ENCODE assay signal across 8 cellular contexts in the genomic region with DNA sequence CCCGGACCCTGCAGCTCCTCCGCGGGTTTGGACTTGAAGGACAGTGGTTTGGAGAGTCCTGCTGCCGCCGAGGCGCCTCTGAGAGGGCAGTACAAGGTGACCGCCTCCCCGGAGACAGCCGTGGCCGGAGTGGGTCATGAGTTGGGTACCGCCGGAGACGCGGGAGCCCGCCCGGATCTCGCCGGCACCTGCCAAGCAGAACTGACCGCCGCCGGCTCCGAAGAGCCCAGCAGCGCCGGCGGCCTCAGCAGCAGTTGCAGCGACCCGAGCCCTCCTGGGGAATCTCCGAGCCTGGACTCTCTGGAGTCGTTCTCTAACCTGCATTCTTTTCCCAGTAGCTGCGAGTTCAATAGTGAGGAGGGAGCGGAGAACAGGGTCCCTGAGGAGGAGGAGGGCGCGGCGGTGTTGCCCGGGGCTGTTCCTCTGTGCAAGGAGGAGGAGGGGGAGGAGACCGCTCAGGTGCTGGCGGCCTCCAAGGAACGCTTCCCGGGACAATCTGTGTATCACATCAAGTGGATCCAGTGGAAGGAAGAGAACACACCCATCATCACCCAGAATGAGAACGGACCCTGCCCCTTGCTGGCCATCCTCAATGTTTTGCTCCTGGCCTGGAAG. TPM values are rescaled to one million over a fixed set of nuclear protein-coding genes. Genes with fewer than 3 reads are reported as not detected.
DNase-seq lines count a peak whose midpoint lies in the region; ATAC-seq and TF ChIP-seq lines count a peak whose summit lies in the region.

No MANE protein-coding gene starts in this region.

- H3K36me3 ChIP-seq in DOHH2 (ENCODE audit: control insufficient read depth, low read length): peaks cover 6% of the 10 kb centered on the region
- H3K36me3 ChIP-seq in tibial artery: no peaks in the 10 kb centered on the region

- H3K9me3 ChIP-seq in DOHH2 (ENCODE audit: control insufficient read depth, insufficient read depth, low read length): no peaks in the 10 kb centered on the region
- no peaks in the 10 kb centered on the region for H3K9me3 ChIP-seq in tibial artery

- peak overlapping the region; percentile 94 for H3K4me2 ChIP-seq in DOHH2 (ENCODE audit: low read length)

- TF ChIP-seq CTCF in DOHH2 (IDR thresholded peaks at IDR 0.05; ENCODE audit: low read depth, low read length, poor library complexity, severe bottlenecking) (no peak), epithelial cell of esophagus (IDR thresholded peaks at IDR 0.05; ENCODE audit: insufficient read depth, low read depth, low read length, missing control alignments) (no peak), tibial artery (IDR thresholded peaks at IDR 0.05) (no peak)
- no peak for TF ChIP-seq CTCF in activated CD8-positive, alpha-beta T cell treated with anti-CD3 and anti-CD28 coated beads for 36 hours (IDR thresholded peaks at IDR 0.05)

- peaks cover 36% of the 10 kb centered on the region for H3K4me1 ChIP-seq in DOHH2 (ENCODE audit: control insufficient read depth, low read length)
- peaks cover 0 to 51% (median 13%) of the 10 kb centered on the region in 4 donors for H3K4me1 ChIP-seq in tibial artery

- H3K9me2 ChIP-seq in DOHH2 (replicated peaks; ENCODE audit: control insufficient read depth, low read length): no peaks in the 10 kb centered on the region

- H3F3A ChIP-seq in DOHH2 (ENCODE audit: control insufficient read depth, insufficient read depth): peaks cover 4% of the 10 kb centered on the region; the same call in 1 of the 2 replicates

- peak; percentile 4 for ATAC-seq in GM21576 (IDR thresholded peaks at IDR 0.05; ENCODE audit: unreplicated experiment)
- no peak for ATAC-seq in activated CD8-positive, alpha-beta T cell treated with anti-CD3 and anti-CD28 coated beads for 36 hours

- peaks cover 28% of the 10 kb centered on the region for H3K79me2 ChIP-seq in DOHH2 (ENCODE audit: control insufficient read depth, low read length)

- H3K36me3 Mint-ChIP-seq in activated CD8-positive, alpha-beta T cell treated with anti-CD3 and anti-CD28 coated beads for 36 hours (ENCODE audit: low read depth): no peaks in the 10 kb centered on the region

- H4K20me1 ChIP-seq in DOHH2 (ENCODE audit: control insufficient read depth, insufficient read depth, low read depth, low read length): no peaks in the 10 kb centered on the region

- peaks cover 15% of the 10 kb centered on the region for H3K4me1 Mint-ChIP-seq in activated CD8-positive, alpha-beta T cell treated with anti-CD3 and anti-CD28 coated beads for 36 hours (ENCODE audit: low read depth)

- H3K27ac ChIP-seq in DOHH2 (ENCODE audit: low read depth, low read length): peak overlapping the region; percentile 32
- H3K27ac ChIP-seq in tibial artery: peak overlapping the region; percentile 89 to 96

- no peaks in the 10 kb centered on the region for H3K27me3 Mint-ChIP-seq in activated CD8-positive, alpha-beta T cell treated with anti-CD3 and anti-CD28 coated beads for 36 hours

- no peaks in the 10 kb centered on the region for H3K27me3 ChIP-seq in DOHH2 (ENCODE audit: control insufficient read depth, low read length)
- H3K27me3 ChIP-seq in tibial artery: no peaks in the 10 kb centered on the region

- H3K4me3 ChIP-seq in DOHH2 (ENCODE audit: low read length) (peak overlapping the region; percentile 95), epithelial cell of esophagus (ENCODE audit: low read length) (peak overlapping the region; percentile 90), tibial artery (peak overlapping the region; percentile 69 to 81)

- intact Hi-C loops in activated CD8-positive, alpha-beta T cell treated with anti-CD3 and anti-CD28 coated beads for 36 hours (cut with micrococcal nuclease): no loop called here
- intact Hi-C loops in tibial artery (cut with DNase I; ENCODE audit: low total_unique reads): loop anchor here (1.0 kb wide), 1 partner anchor 22 kb away; the partner anchor contains the start of gene ADAM10

- POLR2A ChIA-PET in activated CD8-positive, alpha-beta T cell treated with anti-CD3 and anti-CD28 coated beads for 36 hours (lab: Charles Lee): interaction anchor here (0.9 to 1.4 kb wide), 3 partner anchors 22 to 27 kb away, joined by 3 to 6 read pairs (median 4); partner anchors contain the start of gene ADAM10

- DNase-seq in KBM-7 (peak; percentile 43), epithelial cell of esophagus (ENCODE audit: low read depth) (peak; percentile 43), mucosa of gallbladder (ENCODE audit: low spot score) (peak; percentile 29), tibial artery (peak; percentile 54 to 80), epidermal melanocyte (ENCODE audit: insufficient read length, low spot score) (no peak)
- peak; percentile 31 for DNase-seq in activated CD8-positive, alpha-beta T cell treated with anti-CD3 and anti-CD28 coated beads for 36 hours

- peak overlapping the region; percentile 72 for H3K27ac Mint-ChIP-seq in activated CD8-positive, alpha-beta T cell treated with anti-CD3 and anti-CD28 coated beads for 36 hours

- in situ Hi-C loops in KBM-7 (cut with MboI; ENCODE audit: low pct_unique_long_range_greater_than_20kb, low sequenced_read_pairs): loop anchor here (25.0 kb wide), 1 partner anchor 534 kb away; no protein-coding TSS in a partner anchor

- CTCF ChIA-PET in activated CD8-positive, alpha-beta T cell treated with anti-CD3 and anti-CD28 coated beads for 36 hours (lab: Charles Lee): interaction anchor here (0.9 to 3.2 kb wide), 14 partner anchors 11 to 544 kb away, joined by 3 to 21 read pairs (median 4); partner anchors contain the start of gene ADAM10

- no peaks in the 10 kb centered on the region for H3K9me3 Mint-ChIP-seq in activated CD8-positive, alpha-beta T cell treated with anti-CD3 and anti-CD28 coated beads for 36 hours

- H3K4me3 Mint-ChIP-seq in activated CD8-positive, alpha-beta T cell treated with anti-CD3 and anti-CD28 coated beads for 36 hours: no peak overlapping the region

RNA-seq across cellular contexts. Expression of gene MINDY2, which starts 0.6 kb away (rescaled TPM):
- 10 to 100 TPM in 1 of 2 experiments, 1 to 10 TPM in 1; 9.0 to 10.3 TPM for total RNA-seq in activated CD8-positive, alpha-beta T cell treated with anti-CD3 and anti-CD28 coated beads for 36 hours
- 23.7 TPM for total RNA-seq in mucosa of gallbladder

RNA-seq across cellular contexts. Expression of gene ADAM10, which starts 22.2 kb away (rescaled TPM):
- 10 to 100 TPM; 76.4 to 79.4 TPM for total RNA-seq in activated CD8-positive, alpha-beta T cell treated with anti-CD3 and anti-CD28 coated beads for 36 hours
- total RNA-seq in mucosa of gallbladder: 134 TPM
